ENCODE assay signal across 1 cellular context in the genomic region with DNA sequence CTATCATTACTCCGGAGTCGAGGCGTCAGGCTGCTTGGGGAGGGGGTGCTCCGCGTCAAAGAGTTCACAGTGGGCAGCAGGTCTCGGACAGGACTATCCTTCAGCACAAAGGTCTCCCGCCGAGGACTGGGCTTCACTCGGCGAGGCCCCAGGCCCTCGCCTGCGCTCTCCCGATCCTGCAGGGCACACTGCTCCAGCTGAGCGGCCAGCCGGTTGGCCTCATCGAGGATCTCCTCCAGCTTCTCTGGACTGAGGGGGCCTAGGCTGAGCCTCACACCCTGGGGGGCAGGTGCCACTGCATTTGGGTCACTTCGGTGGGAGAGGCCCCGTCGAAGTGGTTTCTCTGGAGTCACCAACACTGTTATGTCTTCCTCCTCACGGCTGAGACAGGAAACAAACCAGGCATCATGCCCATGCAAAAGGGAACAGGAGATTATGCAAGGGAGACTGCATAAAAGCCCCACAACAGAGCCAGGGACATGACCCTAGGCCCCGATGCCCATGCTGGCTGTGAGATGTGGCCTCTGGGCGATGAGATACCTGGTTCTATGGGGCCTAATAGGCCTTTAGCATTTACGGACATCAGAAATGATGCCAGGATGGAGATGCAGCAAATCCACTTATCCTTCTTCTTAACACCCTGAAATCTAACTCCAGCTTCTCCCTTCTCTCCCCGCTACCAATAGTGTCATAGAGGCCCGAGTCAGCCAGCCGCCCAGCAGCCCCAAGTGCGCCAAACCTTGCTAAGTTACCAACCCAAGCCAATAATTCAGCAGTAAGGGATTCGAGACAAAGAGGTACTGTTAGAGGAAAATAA.
TF ChIP-seq lines count a peak whose summit lies in the region.

No MANE protein-coding gene starts in this region.

TF ChIP-seq in HepG2, 621 proteins besides CTCF, POLR2A, EP300 and RAD21 (continues in another document):
- TF ChIP-seq MAFF (IDR thresholded peaks at IDR 0.05; ENCODE audit: low read depth, low read length) (no peak), ZNF790 (CRISPR knock-in tag; IDR thresholded peaks at IDR 0.05; ENCODE audit: borderline replicate concordance) (no peak), SNAPC2 (CRISPR knock-in tag; IDR thresholded peaks at IDR 0.05) (no peak), AGO2 (optimal IDR thresholded peaks at IDR 0.05; ENCODE audit: low read depth, low read length) (peak; percentile 37), ZSCAN12 (CRISPR knock-in tag; IDR thresholded peaks at IDR 0.05) (no peak), FOXC1 (CRISPR knock-in tag; IDR thresholded peaks at IDR 0.05; ENCODE audit: borderline replicate concordance) (no peak), MBNL3 (CRISPR knock-in tag; conservative IDR thresholded peaks at IDR 0.05) (no peak), RBFOX2 (IDR thresholded peaks at IDR 0.05; ENCODE audit: low read depth, low read length) (peak; percentile 60; the same call in 1 of the 2 replicates), SOX5 (CRISPR knock-in tag; IDR thresholded peaks at IDR 0.05; ENCODE audit: borderline replicate concordance) (no peak), ZNF775 (CRISPR knock-in tag; IDR thresholded peaks at IDR 0.05; ENCODE audit: borderline replicate concordance) (no peak), GATA4 (IDR thresholded peaks at IDR 0.05; ENCODE audit: borderline replicate concordance, low read depth) (no peak), IRX3 (CRISPR knock-in tag; IDR thresholded peaks at IDR 0.05; ENCODE audit: borderline replicate concordance, low read depth) (no peak), FOXA1 (IDR thresholded peaks at IDR 0.05) (no peak), FOXA1 (CRISPR knock-in tag; IDR thresholded peaks at IDR 0.05) (no peak), HOXD1 (CRISPR knock-in tag; IDR thresholded peaks at IDR 0.05) (no peak), KDM4B (CRISPR knock-in tag; IDR thresholded peaks at IDR 0.05) (no peak), ZNF180 (CRISPR knock-in tag; IDR thresholded peaks at IDR 0.05; ENCODE audit: borderline replicate concordance, low read depth) (no peak)
- TF ChIP-seq, protein P1, sequence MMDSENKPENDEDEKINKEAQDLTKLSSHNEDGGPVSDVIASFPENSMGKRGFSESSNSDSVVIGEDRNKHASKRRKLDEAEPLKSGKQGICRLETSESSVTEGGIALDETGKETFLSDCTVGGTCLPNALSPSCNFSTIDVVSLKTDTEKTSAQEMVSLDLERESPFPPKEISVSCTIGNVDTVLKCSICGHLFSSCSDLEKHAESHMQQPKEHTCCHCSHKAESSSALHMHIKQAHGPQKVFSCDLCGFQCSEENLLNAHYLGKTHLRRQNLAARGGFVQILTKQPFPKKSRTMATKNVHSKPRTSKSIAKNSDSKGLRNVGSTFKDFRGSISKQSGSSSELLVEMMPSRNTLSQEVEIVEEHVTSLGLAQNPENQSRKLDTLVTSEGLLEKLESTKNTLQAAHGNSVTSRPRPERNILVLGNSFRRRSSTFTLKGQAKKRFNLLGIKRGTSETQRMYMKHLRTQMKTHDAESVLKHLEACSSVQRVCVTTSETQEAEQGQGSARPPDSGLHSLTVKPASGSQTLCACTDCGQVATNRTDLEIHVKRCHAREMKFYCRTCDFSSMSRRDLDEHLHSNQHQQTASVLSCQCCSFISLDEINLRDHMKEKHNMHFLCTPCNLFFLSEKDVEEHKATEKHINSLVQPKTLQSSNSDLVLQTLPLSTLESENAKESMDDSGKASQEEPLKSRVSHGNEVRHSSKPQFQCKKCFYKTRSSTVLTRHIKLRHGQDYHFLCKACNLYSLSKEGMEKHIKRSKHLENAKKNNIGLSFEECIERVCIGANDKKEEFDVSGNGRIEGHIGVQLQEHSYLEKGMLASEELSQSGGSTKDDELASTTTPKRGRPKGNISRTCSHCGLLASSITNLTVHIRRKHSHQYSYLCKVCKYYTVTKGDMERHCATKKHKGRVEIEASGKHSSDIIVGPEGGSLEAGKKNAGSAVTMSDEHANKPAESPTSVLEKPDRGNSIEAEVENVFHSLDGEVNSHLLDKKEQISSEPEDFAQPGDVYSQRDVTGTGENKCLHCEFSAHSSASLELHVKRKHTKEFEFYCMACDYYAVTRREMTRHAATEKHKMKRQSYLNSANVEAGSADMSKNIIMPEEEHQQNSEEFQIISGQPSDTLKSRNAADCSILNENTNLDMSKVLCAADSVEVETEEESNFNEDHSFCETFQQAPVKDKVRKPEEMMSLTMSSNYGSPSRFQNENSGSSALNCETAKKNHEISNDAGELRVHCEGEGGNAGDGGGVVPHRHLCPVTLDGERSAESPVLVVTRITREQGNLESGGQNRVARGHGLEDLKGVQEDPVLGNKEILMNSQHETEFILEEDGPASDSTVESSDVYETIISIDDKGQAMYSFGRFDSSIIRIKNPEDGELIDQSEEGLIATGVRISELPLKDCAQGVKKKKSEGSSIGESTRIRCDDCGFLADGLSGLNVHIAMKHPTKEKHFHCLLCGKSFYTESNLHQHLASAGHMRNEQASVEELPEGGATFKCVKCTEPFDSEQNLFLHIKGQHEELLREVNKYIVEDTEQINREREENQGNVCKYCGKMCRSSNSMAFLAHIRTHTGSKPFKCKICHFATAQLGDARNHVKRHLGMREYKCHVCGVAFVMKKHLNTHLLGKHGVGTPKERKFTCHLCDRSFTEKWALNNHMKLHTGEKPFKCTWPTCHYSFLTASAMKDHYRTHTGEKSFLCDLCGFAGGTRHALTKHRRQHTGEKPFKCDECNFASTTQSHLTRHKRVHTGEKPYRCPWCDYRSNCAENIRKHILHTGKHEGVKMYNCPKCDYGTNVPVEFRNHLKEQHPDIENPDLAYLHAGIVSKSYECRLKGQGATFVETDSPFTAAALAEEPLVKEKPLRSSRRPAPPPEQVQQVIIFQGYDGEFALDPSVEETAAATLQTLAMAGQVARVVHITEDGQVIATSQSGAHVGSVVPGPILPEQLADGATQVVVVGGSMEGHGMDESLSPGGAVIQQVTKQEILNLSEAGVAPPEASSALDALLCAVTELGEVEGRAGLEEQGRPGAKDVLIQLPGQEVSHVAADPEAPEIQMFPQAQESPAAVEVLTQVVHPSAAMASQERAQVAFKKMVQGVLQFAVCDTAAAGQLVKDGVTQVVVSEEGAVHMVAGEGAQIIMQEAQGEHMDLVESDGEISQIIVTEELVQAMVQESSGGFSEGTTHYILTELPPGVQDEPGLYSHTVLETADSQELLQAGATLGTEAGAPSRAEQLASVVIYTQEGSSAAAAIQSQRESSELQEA (CRISPR knock-in tag; IDR thresholded peaks at IDR 0.05; ENCODE audit: not compliant biosample characterization) = no peak
- TF ChIP-seq, protein P2, sequence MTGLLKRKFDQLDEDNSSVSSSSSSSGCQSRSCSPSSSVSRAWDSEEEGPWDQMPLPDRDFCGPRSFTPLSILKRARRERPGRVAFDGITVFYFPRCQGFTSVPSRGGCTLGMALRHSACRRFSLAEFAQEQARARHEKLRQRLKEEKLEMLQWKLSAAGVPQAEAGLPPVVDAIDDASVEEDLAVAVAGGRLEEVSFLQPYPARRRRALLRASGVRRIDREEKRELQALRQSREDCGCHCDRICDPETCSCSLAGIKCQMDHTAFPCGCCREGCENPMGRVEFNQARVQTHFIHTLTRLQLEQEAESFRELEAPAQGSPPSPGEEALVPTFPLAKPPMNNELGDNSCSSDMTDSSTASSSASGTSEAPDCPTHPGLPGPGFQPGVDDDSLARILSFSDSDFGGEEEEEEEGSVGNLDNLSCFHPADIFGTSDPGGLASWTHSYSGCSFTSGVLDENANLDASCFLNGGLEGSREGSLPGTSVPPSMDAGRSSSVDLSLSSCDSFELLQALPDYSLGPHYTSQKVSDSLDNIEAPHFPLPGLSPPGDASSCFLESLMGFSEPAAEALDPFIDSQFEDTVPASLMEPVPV (CRISPR knock-in tag; IDR thresholded peaks at IDR 0.05) = 0 out of 2 replicates have a peak, but pooled peaks have one; percentile 35
- TF ChIP-seq, protein P3, sequence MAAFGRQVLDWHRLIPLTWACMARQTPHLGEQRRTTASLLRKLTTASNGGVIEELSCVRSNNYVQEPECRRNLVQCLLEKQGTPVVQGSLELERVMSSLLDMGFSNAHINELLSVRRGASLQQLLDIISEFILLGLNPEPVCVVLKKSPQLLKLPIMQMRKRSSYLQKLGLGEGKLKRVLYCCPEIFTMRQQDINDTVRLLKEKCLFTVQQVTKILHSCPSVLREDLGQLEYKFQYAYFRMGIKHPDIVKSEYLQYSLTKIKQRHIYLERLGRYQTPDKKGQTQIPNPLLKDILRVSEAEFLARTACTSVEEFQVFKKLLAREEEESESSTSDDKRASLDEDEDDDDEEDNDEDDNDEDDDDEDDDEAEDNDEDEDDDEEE (CRISPR knock-in tag; IDR thresholded peaks at IDR 0.05) = no peak
- TF ChIP-seq, protein P4, sequence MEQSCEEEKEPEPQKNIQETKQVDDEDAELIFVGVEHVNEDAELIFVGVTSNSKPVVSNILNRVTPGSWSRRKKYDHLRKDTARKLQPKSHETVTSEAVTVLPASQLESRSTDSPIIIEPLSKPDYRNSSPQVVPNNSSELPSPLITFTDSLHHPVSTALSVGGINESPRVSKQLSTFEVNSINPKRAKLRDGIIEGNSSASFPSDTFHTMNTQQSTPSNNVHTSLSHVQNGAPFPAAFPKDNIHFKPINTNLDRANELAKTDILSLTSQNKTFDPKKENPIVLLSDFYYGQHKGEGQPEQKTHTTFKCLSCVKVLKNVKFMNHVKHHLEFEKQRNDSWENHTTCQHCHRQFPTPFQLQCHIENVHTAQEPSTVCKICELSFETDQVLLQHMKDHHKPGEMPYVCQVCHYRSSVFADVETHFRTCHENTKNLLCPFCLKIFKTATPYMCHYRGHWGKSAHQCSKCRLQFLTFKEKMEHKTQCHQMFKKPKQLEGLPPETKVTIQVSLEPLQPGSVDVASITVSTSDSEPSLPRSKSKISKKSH (CRISPR knock-in tag; IDR thresholded peaks at IDR 0.05; ENCODE audit: borderline replicate concordance) = 0 out of 2 replicates have a peak, but pooled peaks have one; percentile 29
- TF ChIP-seq, protein P5, sequence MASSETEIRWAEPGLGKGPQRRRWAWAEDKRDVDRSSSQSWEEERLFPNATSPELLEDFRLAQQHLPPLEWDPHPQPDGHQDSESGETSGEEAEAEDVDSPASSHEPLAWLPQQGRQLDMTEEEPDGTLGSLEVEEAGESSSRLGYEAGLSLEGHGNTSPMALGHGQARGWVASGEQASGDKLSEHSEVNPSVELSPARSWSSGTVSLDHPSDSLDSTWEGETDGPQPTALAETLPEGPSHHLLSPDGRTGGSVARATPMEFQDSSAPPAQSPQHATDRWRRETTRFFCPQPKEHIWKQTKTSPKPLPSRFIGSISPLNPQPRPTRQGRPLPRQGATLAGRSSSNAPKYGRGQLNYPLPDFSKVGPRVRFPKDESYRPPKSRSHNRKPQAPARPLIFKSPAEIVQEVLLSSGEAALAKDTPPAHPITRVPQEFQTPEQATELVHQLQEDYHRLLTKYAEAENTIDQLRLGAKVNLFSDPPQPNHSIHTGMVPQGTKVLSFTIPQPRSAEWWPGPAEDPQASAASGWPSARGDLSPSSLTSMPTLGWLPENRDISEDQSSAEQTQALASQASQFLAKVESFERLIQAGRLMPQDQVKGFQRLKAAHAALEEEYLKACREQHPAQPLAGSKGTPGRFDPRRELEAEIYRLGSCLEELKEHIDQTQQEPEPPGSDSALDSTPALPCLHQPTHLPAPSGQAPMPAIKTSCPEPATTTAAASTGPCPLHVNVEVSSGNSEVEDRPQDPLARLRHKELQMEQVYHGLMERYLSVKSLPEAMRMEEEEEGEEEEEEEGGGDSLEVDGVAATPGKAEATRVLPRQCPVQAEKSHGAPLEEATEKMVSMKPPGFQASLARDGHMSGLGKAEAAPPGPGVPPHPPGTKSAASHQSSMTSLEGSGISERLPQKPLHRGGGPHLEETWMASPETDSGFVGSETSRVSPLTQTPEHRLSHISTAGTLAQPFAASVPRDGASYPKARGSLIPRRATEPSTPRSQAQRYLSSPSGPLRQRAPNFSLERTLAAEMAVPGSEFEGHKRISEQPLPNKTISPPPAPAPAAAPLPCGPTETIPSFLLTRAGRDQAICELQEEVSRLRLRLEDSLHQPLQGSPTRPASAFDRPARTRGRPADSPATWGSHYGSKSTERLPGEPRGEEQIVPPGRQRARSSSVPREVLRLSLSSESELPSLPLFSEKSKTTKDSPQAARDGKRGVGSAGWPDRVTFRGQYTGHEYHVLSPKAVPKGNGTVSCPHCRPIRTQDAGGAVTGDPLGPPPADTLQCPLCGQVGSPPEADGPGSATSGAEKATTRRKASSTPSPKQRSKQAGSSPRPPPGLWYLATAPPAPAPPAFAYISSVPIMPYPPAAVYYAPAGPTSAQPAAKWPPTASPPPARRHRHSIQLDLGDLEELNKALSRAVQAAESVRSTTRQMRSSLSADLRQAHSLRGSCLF (CRISPR knock-in tag; IDR thresholded peaks at IDR 0.05; ENCODE audit: borderline replicate concordance) = no peak
- TF ChIP-seq, protein P6, sequence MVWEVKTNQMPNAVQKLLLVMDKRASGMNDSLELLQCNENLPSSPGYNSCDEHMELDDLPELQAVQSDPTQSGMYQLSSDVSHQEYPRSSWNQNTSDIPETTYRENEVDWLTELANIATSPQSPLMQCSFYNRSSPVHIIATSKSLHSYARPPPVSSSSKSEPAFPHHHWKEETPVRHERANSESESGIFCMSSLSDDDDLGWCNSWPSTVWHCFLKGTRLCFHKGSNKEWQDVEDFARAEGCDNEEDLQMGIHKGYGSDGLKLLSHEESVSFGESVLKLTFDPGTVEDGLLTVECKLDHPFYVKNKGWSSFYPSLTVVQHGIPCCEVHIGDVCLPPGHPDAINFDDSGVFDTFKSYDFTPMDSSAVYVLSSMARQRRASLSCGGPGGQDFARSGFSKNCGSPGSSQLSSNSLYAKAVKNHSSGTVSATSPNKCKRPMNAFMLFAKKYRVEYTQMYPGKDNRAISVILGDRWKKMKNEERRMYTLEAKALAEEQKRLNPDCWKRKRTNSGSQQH (CRISPR knock-in tag; IDR thresholded peaks at IDR 0.05; ENCODE audit: low read depth) = no peak
- TF ChIP-seq, protein P7, sequence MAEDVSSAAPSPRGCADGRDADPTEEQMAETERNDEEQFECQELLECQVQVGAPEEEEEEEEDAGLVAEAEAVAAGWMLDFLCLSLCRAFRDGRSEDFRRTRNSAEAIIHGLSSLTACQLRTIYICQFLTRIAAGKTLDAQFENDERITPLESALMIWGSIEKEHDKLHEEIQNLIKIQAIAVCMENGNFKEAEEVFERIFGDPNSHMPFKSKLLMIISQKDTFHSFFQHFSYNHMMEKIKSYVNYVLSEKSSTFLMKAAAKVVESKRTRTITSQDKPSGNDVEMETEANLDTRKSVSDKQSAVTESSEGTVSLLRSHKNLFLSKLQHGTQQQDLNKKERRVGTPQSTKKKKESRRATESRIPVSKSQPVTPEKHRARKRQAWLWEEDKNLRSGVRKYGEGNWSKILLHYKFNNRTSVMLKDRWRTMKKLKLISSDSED (CRISPR knock-in tag; IDR thresholded peaks at IDR 0.05) = no peak
- TF ChIP-seq, protein P8, sequence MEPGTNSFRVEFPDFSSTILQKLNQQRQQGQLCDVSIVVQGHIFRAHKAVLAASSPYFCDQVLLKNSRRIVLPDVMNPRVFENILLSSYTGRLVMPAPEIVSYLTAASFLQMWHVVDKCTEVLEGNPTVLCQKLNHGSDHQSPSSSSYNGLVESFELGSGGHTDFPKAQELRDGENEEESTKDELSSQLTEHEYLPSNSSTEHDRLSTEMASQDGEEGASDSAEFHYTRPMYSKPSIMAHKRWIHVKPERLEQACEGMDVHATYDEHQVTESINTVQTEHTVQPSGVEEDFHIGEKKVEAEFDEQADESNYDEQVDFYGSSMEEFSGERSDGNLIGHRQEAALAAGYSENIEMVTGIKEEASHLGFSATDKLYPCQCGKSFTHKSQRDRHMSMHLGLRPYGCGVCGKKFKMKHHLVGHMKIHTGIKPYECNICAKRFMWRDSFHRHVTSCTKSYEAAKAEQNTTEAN (CRISPR knock-in tag; conservative IDR thresholded peaks at IDR 0.05) = no peak
- TF ChIP-seq, protein P9, sequence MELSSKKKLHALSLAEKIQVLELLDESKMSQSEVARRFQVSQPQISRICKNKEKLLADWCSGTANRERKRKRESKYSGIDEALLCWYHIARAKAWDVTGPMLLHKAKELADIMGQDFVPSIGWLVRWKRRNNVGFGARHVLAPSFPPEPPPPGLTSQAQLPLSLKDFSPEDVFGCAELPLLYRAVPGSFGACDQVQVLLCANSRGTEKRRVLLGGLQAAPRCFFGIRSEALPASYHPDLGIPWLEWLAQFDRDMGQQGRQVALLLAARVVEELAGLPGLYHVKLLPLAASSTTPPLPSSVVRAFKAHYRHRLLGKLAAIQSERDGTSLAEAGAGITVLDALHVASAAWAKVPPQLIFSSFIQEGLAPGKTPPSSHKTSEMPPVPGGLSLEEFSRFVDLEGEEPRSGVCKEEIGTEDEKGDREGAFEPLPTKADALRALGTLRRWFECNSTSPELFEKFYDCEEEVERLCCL (CRISPR knock-in tag; IDR thresholded peaks at IDR 0.05; ENCODE audit: borderline replicate concordance) = no peak
